In genomic region chr14:96079066-96079465, GRCh38 we compare ENCODE assay signal across 21 cellular contexts. TPM values are rescaled to one million over a fixed set of nuclear protein-coding genes. Genes with fewer than 3 reads are reported as not detected.
A peak's percentile ranks its signal among the peaks of the same experiment; 100 is the strongest.
DNase-seq lines count a peak whose midpoint lies in the region; ATAC-seq, FAIRE-seq and TF ChIP-seq lines count a peak whose summit lies in the region.
"Had no signal": no experiment of that assay in that cellular context is flagged by ENCODE, and none has a peak within 500 bp of the region (broad histone marks: within the 10 kb centered on the region; RNA-seq: fewer than 3 reads in every experiment).

No MANE protein-coding gene starts in this region.

- peaks cover 2% of the 10 kb centered on the region for H3K27me3 Mint-ChIP-seq in astrocyte (ENCODE audit: low read depth, unreplicated experiment)
- H3K27me3 Mint-ChIP-seq in T-helper 2 cell treated with Interferon-gamma antibody and Interleukin-4, amounts not matched to agents 5 μg/mL and 100 μg/mL, for 36 hours (ENCODE audit: low read depth): peaks cover 10% of the 10 kb centered on the region

- H3K4me3 ChIP-seq in BLaER1 (no peak overlapping the region), Karpas-422 (ENCODE audit: low read length) (peak overlapping the region; percentile 55), astrocyte (ENCODE audit: insufficient read depth, low read depth, low read length) (no peak overlapping the region), small intestine (ENCODE audit: low read depth in 1 of 2, low read length in 2 of 2) (no peak overlapping the region)
- H3K4me3 ChIP-seq: GM23248, MG63 had no signal

- peak overlapping the region; percentile 3; the same call in 1 of the 2 replicates for H2AFZ ChIP-seq in Karpas-422 (ENCODE audit: low read length)
- no peak overlapping the region for H2AFZ ChIP-seq in astrocyte (ENCODE audit: low read depth, low read length)
- H2AFZ ChIP-seq: GM23248 had no signal

- H3K9me3 ChIP-seq in BLaER1 (no peaks in the 10 kb centered on the region), Karpas-422 (ENCODE audit: low read length) (no peaks in the 10 kb centered on the region), astrocyte (ENCODE audit: insufficient read depth, low read depth, low read length) (no peaks in the 10 kb centered on the region), small intestine (ENCODE audit: control insufficient read depth, low read depth) (no peaks in the 10 kb centered on the region)
- H3K9me3 ChIP-seq: MG63 had no signal

- no peaks in the 10 kb centered on the region for H3K9me3 Mint-ChIP-seq in astrocyte (ENCODE audit: unreplicated experiment)
- no peaks in the 10 kb centered on the region for H3K9me3 Mint-ChIP-seq in T-helper 2 cell treated with Interferon-gamma antibody and Interleukin-4, amounts not matched to agents 5 μg/mL and 100 μg/mL, for 36 hours
- H3K9me3 Mint-ChIP-seq: H9, HFFc6 had no signal

- H3K27ac ChIP-seq in BLaER1 (peak overlapping the region; percentile 62; the same call in 1 of the 2 replicates), Karpas-422 (ENCODE audit: low read length) (peak overlapping the region; percentile 95), astrocyte (ENCODE audit: low read depth, low read length) (no peak overlapping the region), small intestine (ENCODE audit: low read depth in 1 of 2, low read length in 1 of 2) (no peak overlapping the region)
- H3K27ac ChIP-seq: GM23248, HL-60 had no signal

- H3K36me3 ChIP-seq in BLaER1 (peaks cover 26% of the 10 kb centered on the region), Karpas-422 (ENCODE audit: insufficient read depth, low read length) (no peaks in the 10 kb centered on the region), astrocyte (ENCODE audit: insufficient read depth, low read length) (no peaks in the 10 kb centered on the region), small intestine (ENCODE audit: control insufficient read depth in 2 of 2, insufficient read depth in 2 of 2, low read length in 2 of 2) (no peaks in the 10 kb centered on the region)
- H3K36me3 ChIP-seq: MG63 had no signal

- H3K9ac ChIP-seq in BLaER1 (no peak overlapping the region), Karpas-422 (ENCODE audit: low read length) (peak overlapping the region; percentile 71), astrocyte (ENCODE audit: low read length) (no peak overlapping the region)
- H3K9ac ChIP-seq: GM23248 had no signal

- H3K79me2 ChIP-seq in Karpas-422 (ENCODE audit: low read length) (no peaks in the 10 kb centered on the region), astrocyte (ENCODE audit: insufficient read depth, low read length) (peaks cover 64% of the 10 kb centered on the region)

- ATAC-seq in GM19397 (IDR thresholded peaks at IDR 0.05; ENCODE audit: unreplicated experiment): no peak
- ATAC-seq: SK-N-SH treated with all-trans-retinoic acid at 6 μM for 48 hours had no signal

- no peaks in the 10 kb centered on the region for H3K4me1 Mint-ChIP-seq in astrocyte (ENCODE audit: low read depth, unreplicated experiment)
- H3K4me1 Mint-ChIP-seq in T-helper 2 cell treated with Interferon-gamma antibody and Interleukin-4, amounts not matched to agents 5 μg/mL and 100 μg/mL, for 36 hours (ENCODE audit: low read depth): no peaks in the 10 kb centered on the region
- H3K4me1 Mint-ChIP-seq: CD14-positive monocyte had no signal

- FAIRE-seq in astrocyte (lab: Jason Lieb, UNC) (no peak), small intestine (lab: Jason Lieb, UNC) (no peak)

- no peak overlapping the region for H3K27ac Mint-ChIP-seq in astrocyte (ENCODE audit: unreplicated experiment)
- H3K27ac Mint-ChIP-seq in T-helper 2 cell treated with Interferon-gamma antibody and Interleukin-4, amounts not matched to agents 5 μg/mL and 100 μg/mL, for 36 hours: no peak overlapping the region
- H3K27ac Mint-ChIP-seq: CD14-positive monocyte, H9, HFFc6 had no signal

- H3K36me3 Mint-ChIP-seq in astrocyte (ENCODE audit: low read depth, unreplicated experiment): peaks cover 2% of the 10 kb centered on the region
- H3K36me3 Mint-ChIP-seq in T-helper 2 cell treated with Interferon-gamma antibody and Interleukin-4, amounts not matched to agents 5 μg/mL and 100 μg/mL, for 36 hours (ENCODE audit: low read depth): no peaks in the 10 kb centered on the region
- H3K36me3 Mint-ChIP-seq: CD14-positive monocyte had no signal

- DNase-seq in Karpas-422 (peak; percentile 79), astrocyte (ENCODE audit: low read depth) (peak; percentile 33), mesenteric fat pad (ENCODE audit: low spot score) (peak; percentile 18), small intestine (no peak)
- DNase-seq in T-helper 2 cell treated with Interferon-gamma antibody and Interleukin-4, amounts not matched to agents 5 μg/mL and 100 μg/mL, for 36 hours (ENCODE audit: low spot score): no peak
- DNase-seq in activated CD8-positive, alpha-beta memory T cell treated with anti-CD3 and anti-CD28 coated beads, Interleukin-2, amount 50 U/mL, for 4 hours: no peak
- DNase-seq: AML-193, DMS53, GF-D8, GM23248, H9, HFFc6, IMR-90, MG63, NCI-H1417, NCI-H526 had no signal

- peaks cover 62% of the 10 kb centered on the region for H4K20me1 ChIP-seq in BLaER1
- H4K20me1 ChIP-seq in Karpas-422 (ENCODE audit: insufficient read depth, low read depth, low read length): no peaks in the 10 kb centered on the region
- H4K20me1 ChIP-seq in astrocyte (ENCODE audit: insufficient read depth, low read length): peaks cover 75% of the 10 kb centered on the region

- H3K27me3 ChIP-seq in BLaER1 (no peaks in the 10 kb centered on the region), Karpas-422 (ENCODE audit: low read length) (no peaks in the 10 kb centered on the region), astrocyte (ENCODE audit: insufficient read depth, low read length) (no peaks in the 10 kb centered on the region), small intestine (ENCODE audit: control insufficient read depth in 2 of 2, insufficient read depth in 2 of 2, low read length in 2 of 2) (no peaks in the 10 kb centered on the region)
- H3K27me3 ChIP-seq: MG63 had no signal

- H3K4me1 ChIP-seq in BLaER1 (peaks cover 54% of the 10 kb centered on the region), Karpas-422 (ENCODE audit: low read length) (peaks cover 78% of the 10 kb centered on the region), astrocyte (ENCODE audit: insufficient read depth, low read length) (peaks cover 6% of the 10 kb centered on the region), small intestine (ENCODE audit: control insufficient read depth in 2 of 2, insufficient read depth in 1 of 2, low read depth in 1 of 2, low read length in 1 of 2) (no peaks in the 10 kb centered on the region)

- TF ChIP-seq CTCF in astrocyte (IDR thresholded peaks at IDR 0.05; ENCODE audit: insufficient read depth, low read depth, low read length): no peak

- no peaks in the 10 kb centered on the region for H3K9me2 ChIP-seq in Karpas-422 (replicated peaks; ENCODE audit: insufficient read depth, low read length)

- 34 to 62% (median 45%) methylated on average over 8 of the region's 8 CpGs for WGBS in small intestine, 3 donors

- no peak overlapping the region for H3K4me3 Mint-ChIP-seq in astrocyte (ENCODE audit: unreplicated experiment)
- H3K4me3 Mint-ChIP-seq in T-helper 2 cell treated with Interferon-gamma antibody and Interleukin-4, amounts not matched to agents 5 μg/mL and 100 μg/mL, for 36 hours: no peak overlapping the region
- H3K4me3 Mint-ChIP-seq: CD14-positive monocyte, H9, HFFc6 had no signal

- H3K4me2 ChIP-seq in BLaER1 (peak overlapping the region; percentile 90), Karpas-422 (ENCODE audit: low read depth, low read length, poor library complexity, severe bottlenecking) (peak overlapping the region; percentile 68), astrocyte (ENCODE audit: low read length) (no peak overlapping the region)

RNA-seq across cellular contexts. Expression of gene C14orf132, which starts 39.9 kb away (rescaled TPM):
- 0.07 and 0.11 TPM in 2 replicates for total RNA-seq in Karpas-422 (2014; rRNA removed; shearing (Covaris generic); ENCODE audit: low replicate concordance)
- total RNA-seq in astrocyte: 8.0 and 14.0 TPM in 2 replicates
- 2.7 TPM for total RNA-seq in mesenteric fat pad
- 10 to 100 TPM in 1 of 3 donors, 1 to 10 TPM in 1, under 1 TPM in 1; 0.45 to 10.1 (median 1.4) TPM for polyA plus RNA-seq in small intestine
- polyA plus RNA-seq: CD14-positive monocyte had no signal

Comparison
In these comparisons a context has a peak if more than half of its experiments do, and no peak if none do; other contexts are left out.
1. H3K27ac ChIP-seq: peak in BLaER1 (single experiment) and Karpas-422 (single experiment); none in astrocyte (single experiment) and small intestine (0 of 2).
2. DNase-seq: peak in Karpas-422 (single experiment), astrocyte (single experiment) and mesenteric fat pad (single experiment); none in small intestine (single experiment), T-helper 2 cell treated with Interferon-gamma antibody and Interleukin-4, amounts not matched to agents 5 μg/mL and 100 μg/mL, for 36 hours (single experiment) and activated CD8-positive, alpha-beta memory T cell treated with anti-CD3 and anti-CD28 coated beads, Interleukin-2, amount 50 U/mL, for 4 hours (single experiment).